In the genomic region with DNA sequence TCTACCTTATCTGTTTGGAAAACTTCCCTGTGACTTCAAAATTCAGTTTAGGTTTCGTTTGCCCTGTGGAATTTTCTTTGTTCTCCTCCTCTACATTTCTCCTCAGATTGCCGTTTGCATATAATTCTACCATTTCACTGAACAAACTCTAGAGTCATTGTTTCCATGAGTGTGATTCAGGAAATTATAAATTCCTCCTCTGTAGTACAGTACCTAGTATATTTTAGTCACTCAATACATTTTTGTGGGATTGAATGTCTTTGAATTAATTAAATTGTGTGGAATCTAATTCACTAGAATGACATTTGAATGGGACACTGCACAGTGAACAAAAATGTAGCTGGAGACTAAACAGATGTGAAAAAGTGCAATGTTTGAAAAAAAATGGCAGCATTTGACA, we compare ENCODE assay signal across 19 cellular contexts.
DNase-seq lines count a peak whose midpoint lies in the region; ATAC-seq, FAIRE-seq and TF ChIP-seq lines count a peak whose summit lies in the region.
"Had no signal": no experiment of that assay in that cellular context is flagged by ENCODE, and none has a peak within 500 bp of the region (broad histone marks: within the 10 kb centered on the region; RNA-seq: fewer than 3 reads in every experiment).

No MANE protein-coding gene starts in this region.

- H3K27me3 Mint-ChIP-seq in neural progenitor cell (ENCODE audit: insufficient read depth, low read depth), result peaks cover 3% of the 10 kb centered on the region
- H3K27me3 Mint-ChIP-seq in stimulated activated memory B cell treated with anti-CD40 and anti-IgM and Interleukin-4, amounts not matched to agents 10 μg/mL and 1 μg/mL and 100 μg/mL, for 72 hours, result no peaks in the 10 kb centered on the region
- no peaks in the 10 kb centered on the region for H3K27me3 Mint-ChIP-seq in CD4-positive, alpha-beta T cell

- H3K9me3 Mint-ChIP-seq in neural progenitor cell, result no peaks in the 10 kb centered on the region
- peaks cover 2% of the 10 kb centered on the region for H3K9me3 Mint-ChIP-seq in stimulated activated memory B cell treated with anti-CD40 and anti-IgM and Interleukin-4, amounts not matched to agents 10 μg/mL and 1 μg/mL and 100 μg/mL, for 72 hours
- H3K9me3 Mint-ChIP-seq in CD4-positive, alpha-beta T cell, result peaks cover 9% of the 10 kb centered on the region

- H3K4me1 Mint-ChIP-seq in neural progenitor cell, result no peaks in the 10 kb centered on the region
- H3K4me1 Mint-ChIP-seq in stimulated activated memory B cell treated with anti-CD40 and anti-IgM and Interleukin-4, amounts not matched to agents 10 μg/mL and 1 μg/mL and 100 μg/mL, for 72 hours, result no peaks in the 10 kb centered on the region
- no peaks in the 10 kb centered on the region for H3K4me1 Mint-ChIP-seq in CD4-positive, alpha-beta T cell (ENCODE audit: low read depth)

- no peaks in the 10 kb centered on the region for H3K9me2 ChIP-seq in SK-N-SH

- 7% methylated on average over 2 of the region's 2 CpGs for WGBS in SK-N-SH (ENCODE audit: low lambda C conversion rate)

- POLR2A ChIA-PET in SK-N-SH (lab: Yijun Ruan, JAX) (no interaction called here), endothelial cell of umbilical vein (lab: Charles Lee) (no interaction called here)
- POLR2A ChIA-PET in CD4-positive, alpha-beta T cell (lab: Charles Lee), result no interaction called here

- no peak for ATAC-seq in stimulated activated memory B cell treated with anti-CD40 and anti-IgM and Interleukin-4, amounts not matched to agents 10 μg/mL and 1 μg/mL and 100 μg/mL, for 72 hours
- ATAC-seq in CD4-positive, alpha-beta T cell (ENCODE audit: poor library complexity), result no peak
- no peak for ATAC-seq in GM18868 (IDR thresholded peaks at IDR 0.05; ENCODE audit: unreplicated experiment)

- no peak for TF ChIP-seq POLR2A in endothelial cell of umbilical vein (IDR thresholded peaks at IDR 0.05; ENCODE audit: low read depth, low read length)

- peak overlapping the region; percentile 22; the same call in 1 of the 2 replicates for H3K4me2 ChIP-seq in SK-N-SH
- no peak overlapping the region for H3K4me2 ChIP-seq in endothelial cell of umbilical vein (ENCODE audit: insufficient read depth, low read length)
- no peak overlapping the region for H3K4me2 ChIP-seq in neural progenitor cell

- H3F3A ChIP-seq in SK-N-SH (replicated peaks; ENCODE audit: insufficient read depth) (peaks cover 8% of the 10 kb centered on the region), neural progenitor cell (ENCODE audit: low read depth) (no peaks in the 10 kb centered on the region)

- peak overlapping the region; percentile 69; the same call in 1 of the 2 replicates for H2AFZ ChIP-seq in SK-N-SH (ENCODE audit: low read depth)
- H2AFZ ChIP-seq in endothelial cell of umbilical vein (ENCODE audit: low read depth, low read length), result no peak overlapping the region
- peak overlapping the region; percentile 69 for H2AFZ ChIP-seq in neural progenitor cell (replicated peaks)

- dilution Hi-C loops in endothelial cell of umbilical vein (cut with MboI; ENCODE audit: extremely low pct_ligation_motif_present, low sequenced_read_pairs), result no loop called here

- no TSS peak for BruUV-seq in endothelial cell of umbilical vein (replicated peaks; lab: Mats Ljungman, UMichigan)

- H3K79me2 ChIP-seq in SK-N-SH (ENCODE audit: insufficient read depth), result no peaks in the 10 kb centered on the region
- H3K79me2 ChIP-seq in endothelial cell of umbilical vein (ENCODE audit: control insufficient read depth, insufficient read depth, low read length), result no peaks in the 10 kb centered on the region
- no peaks in the 10 kb centered on the region for H3K79me2 ChIP-seq in neural progenitor cell (ENCODE audit: low read depth)

- no peaks in the 10 kb centered on the region for H3K27me3 ChIP-seq in SK-N-SH (ENCODE audit: insufficient read depth)
- no peaks in the 10 kb centered on the region for H3K27me3 ChIP-seq in endothelial cell of umbilical vein (ENCODE audit: control insufficient read depth in 2 of 2, insufficient read depth in 2 of 2, low read length in 2 of 2)
- no peaks in the 10 kb centered on the region for H3K27me3 ChIP-seq in neural progenitor cell
- no peaks in the 10 kb centered on the region for H3K27me3 ChIP-seq in CD4-positive, alpha-beta T cell (ENCODE audit: control insufficient read depth, insufficient read depth, low read length)

- H3K4me3 ChIP-seq in AG10803 (ENCODE audit: low read length) (no peak overlapping the region), SK-N-SH (ENCODE audit: low read depth in 2 of 2, low read length in 1 of 2) (no peak overlapping the region), endothelial cell of umbilical vein (replicated peaks in 1 of 3; ENCODE audit: insufficient read depth in 1 of 3, low read depth in 1 of 3, low read length in 3 of 3) (no peak overlapping the region), neural progenitor cell (no peak overlapping the region)

- H3K36me3 ChIP-seq in SK-N-SH (replicated peaks in 1 of 2; ENCODE audit: control insufficient read depth in 1 of 2, insufficient read depth in 2 of 2, low read length in 1 of 2) (no peaks in the 10 kb centered on the region), endothelial cell of umbilical vein (ENCODE audit: control insufficient read depth in 2 of 2, extremely low read depth in 1 of 2, insufficient read depth in 2 of 2, low read length in 2 of 2) (no peaks in the 10 kb centered on the region), neural progenitor cell (no peaks in the 10 kb centered on the region)

- H3K27ac ChIP-seq in SK-N-SH (ENCODE audit: low read depth in 2 of 2, low read length in 1 of 2) (peak overlapping the region; percentile 70 to 77; a peak in 3 of 4 replicates), endothelial cell of umbilical vein (ENCODE audit: insufficient read depth, low read depth, low read length) (no peak overlapping the region), neural progenitor cell (no peak overlapping the region)
- H3K27ac ChIP-seq in CD4-positive, alpha-beta T cell (ENCODE audit: low read depth, low read length), result no peak overlapping the region
- H3K27ac ChIP-seq: C4-2B, HL-60 had no signal

- peaks cover 4 to 8% of the 10 kb centered on the region in 2 experiments; a peak in 2 of 4 replicates for H3K4me1 ChIP-seq in SK-N-SH (ENCODE audit: control insufficient read depth in 1 of 2, insufficient read depth in 2 of 2, low read depth in 1 of 2, low read length in 1 of 2)
- H3K4me1 ChIP-seq in endothelial cell of umbilical vein (ENCODE audit: control insufficient read depth, extremely low read depth, insufficient read depth, low read length), result no peaks in the 10 kb centered on the region
- no peaks in the 10 kb centered on the region for H3K4me1 ChIP-seq in neural progenitor cell

- no peak for FAIRE-seq in endothelial cell of umbilical vein (lab: Jason Lieb, UNC)
- FAIRE-seq: GM12892, H54, HTR-8/SVneo had no signal

- no peak for TF ChIP-seq RAD21 in SK-N-SH (IDR thresholded peaks at IDR 0.05; ENCODE audit: low read length)

- H4K20me1 ChIP-seq in SK-N-SH (ENCODE audit: insufficient read depth) (no peaks in the 10 kb centered on the region), endothelial cell of umbilical vein (replicated peaks; ENCODE audit: control insufficient read depth, extremely low read depth, insufficient read depth, low read length) (no peaks in the 10 kb centered on the region), neural progenitor cell (ENCODE audit: low read depth) (no peaks in the 10 kb centered on the region)

- TF ChIP-seq CTCF in AG10803 (conservative IDR thresholded peaks at IDR 0.05; ENCODE audit: low read length), result no peak
- TF ChIP-seq CTCF in SK-N-SH (IDR thresholded peaks at IDR 0.05), result no peak
- no peak for TF ChIP-seq CTCF in endothelial cell of umbilical vein (IDR thresholded peaks at IDR 0.05; ENCODE audit: extremely low read depth in 1 of 2, insufficient read depth in 1 of 2, low read depth in 1 of 2, low read length in 2 of 2)
- no peak for TF ChIP-seq CTCF in neural progenitor cell (IDR thresholded peaks at IDR 0.05)
- TF ChIP-seq CTCF in CD4-positive, alpha-beta T cell (IDR thresholded peaks at IDR 0.05), result no peak

- H3K4me3 Mint-ChIP-seq in neural progenitor cell, result no peak overlapping the region
- no peak overlapping the region for H3K4me3 Mint-ChIP-seq in stimulated activated memory B cell treated with anti-CD40 and anti-IgM and Interleukin-4, amounts not matched to agents 10 μg/mL and 1 μg/mL and 100 μg/mL, for 72 hours
- H3K4me3 Mint-ChIP-seq in CD4-positive, alpha-beta T cell, result no peak overlapping the region

- no peaks in the 10 kb centered on the region for H3K36me3 Mint-ChIP-seq in neural progenitor cell
- no peaks in the 10 kb centered on the region for H3K36me3 Mint-ChIP-seq in stimulated activated memory B cell treated with anti-CD40 and anti-IgM and Interleukin-4, amounts not matched to agents 10 μg/mL and 1 μg/mL and 100 μg/mL, for 72 hours
- H3K36me3 Mint-ChIP-seq in CD4-positive, alpha-beta T cell (ENCODE audit: low read depth), result no peaks in the 10 kb centered on the region

- intact Hi-C loops in endothelial cell of umbilical vein (cut with micrococcal nuclease), result no loop called here
- intact Hi-C loops in CD4-positive, alpha-beta T cell (cut with DNase I, micrococcal nuclease), result no loop called here

- peak; percentile 60 to 78 for TF ChIP-seq EP300 in SK-N-SH (IDR thresholded peaks at IDR 0.05; ENCODE audit: borderline replicate concordance in 1 of 2, low read depth in 1 of 2, low read length in 1 of 2)

- H3K9me1 ChIP-seq in endothelial cell of umbilical vein (replicated peaks; ENCODE audit: control insufficient read depth, extremely low read depth, insufficient read depth, low read length), result no peaks in the 10 kb centered on the region

- DNase-seq in AG10803 (ENCODE audit: low read depth) (peak; percentile 40), SK-N-SH (peak; percentile 16), endothelial cell of umbilical vein (ENCODE audit: low read depth, low spot score) (peak; percentile 37), neural progenitor cell (ENCODE audit: low spot score) (no peak)
- DNase-seq in CD4-positive, alpha-beta T cell, result no peak
- no peak for DNase-seq in activated effector memory CD4-positive, alpha-beta T cell treated with Interleukin-2 at 50 U/mL for 16 hours
- DNase-seq: DMS 273 treated with DMSO at 0.1 percent for 48 hours; NCI-H1417; NCI-H1930; NCI-H446; NK-92 treated with Interleukin-12 subunit alpha and Interleukin-12 subunit beta, amount 100 ng/mL, for 24 hours; SHP77 treated with DMSO at 0.1 percent for 48 hours had no signal

- no peak overlapping the region for H3K27ac Mint-ChIP-seq in neural progenitor cell
- H3K27ac Mint-ChIP-seq in stimulated activated memory B cell treated with anti-CD40 and anti-IgM and Interleukin-4, amounts not matched to agents 10 μg/mL and 1 μg/mL and 100 μg/mL, for 72 hours, result no peak overlapping the region
- no peak overlapping the region for H3K27ac Mint-ChIP-seq in CD4-positive, alpha-beta T cell

- H3K9ac ChIP-seq in SK-N-SH, result peak overlapping the region; percentile 29
- H3K9ac ChIP-seq in endothelial cell of umbilical vein (replicated peaks; ENCODE audit: extremely low read depth, insufficient read depth, low read length), result no peak overlapping the region
- H3K9ac ChIP-seq in neural progenitor cell, result no peak overlapping the region

- H3K9me3 ChIP-seq in SK-N-SH (no peaks in the 10 kb centered on the region), endothelial cell of umbilical vein (replicated peaks; ENCODE audit: control insufficient read depth, insufficient read depth, low read length) (no peaks in the 10 kb centered on the region), neural progenitor cell (ENCODE audit: low read depth) (no peaks in the 10 kb centered on the region)
- peaks cover 3% of the 10 kb centered on the region for H3K9me3 ChIP-seq in CD4-positive, alpha-beta T cell (ENCODE audit: control insufficient read depth, low read length)

- CTCF ChIA-PET in SK-N-SH (lab: Yijun Ruan, JAX), result no interaction called here
- CTCF ChIA-PET in endothelial cell of umbilical vein (lab: Charles Lee), result no interaction called here
- CTCF ChIA-PET in CD4-positive, alpha-beta T cell (lab: Charles Lee), result no interaction called here

Comparison
In these comparisons a context has a peak if more than half of its experiments do, and no peak if none do; other contexts are left out.
1. DNase-seq: peak in AG10803 (single experiment), SK-N-SH (single experiment) and endothelial cell of umbilical vein (single experiment); none in neural progenitor cell (single experiment), CD4-positive, alpha-beta T cell (0 of 10) and activated effector memory CD4-positive, alpha-beta T cell treated with Interleukin-2 at 50 U/mL for 16 hours (single experiment).
2. H3K27ac ChIP-seq: peak in SK-N-SH (2 of 2); none in endothelial cell of umbilical vein (single experiment), neural progenitor cell (single experiment) and CD4-positive, alpha-beta T cell (single experiment).